ENCODE assay signal across 1 cellular context in genomic region chr6:6654599-6655575, GRCh38.
A peak's percentile ranks its signal among the peaks of the same experiment; 100 is the strongest.
TF ChIP-seq lines count a peak whose summit lies in the region.

No MANE protein-coding gene starts in this region.

TF ChIP-seq in K562, 482 proteins besides CTCF, POLR2A, EP300 and RAD21 (continued from another document and continues in another):
- TF ChIP-seq HINFP (tag; conservative IDR thresholded peaks at IDR 0.05; ENCODE audit: low read depth) (0 out of 2 replicates have a peak, but pooled peaks have one; percentile 12), MEF2A (IDR thresholded peaks at IDR 0.05; ENCODE audit: control insufficient read depth, low read depth, low read length) (peak; percentile 84), ZNF778 (CRISPR knock-in tag; IDR thresholded peaks at IDR 0.05) (no peak), TEAD4 (IDR thresholded peaks at IDR 0.05; ENCODE audit: low read length) (peak; percentile 28; the same call in 1 of the 2 replicates), TEAD4 (CRISPR knock-in tag; IDR thresholded peaks at IDR 0.05; ENCODE audit: borderline replicate concordance) (no peak), YY1 (IDR thresholded peaks at IDR 0.05; ENCODE audit: borderline replicate concordance in 1 of 3, control insufficient read depth in 1 of 3, extremely low read depth in 1 of 3, insufficient read depth in 3 of 3, insufficient read length in 1 of 3, insufficient replicate concordance in 2 of 3, low read depth in 1 of 3, low read length in 2 of 3) (no peak), CTCFL (IDR thresholded peaks at IDR 0.05; ENCODE audit: borderline replicate concordance, insufficient read depth, low read depth, low read length, poor library complexity, severe bottlenecking) (no peak), ZBTB49 (CRISPR knock-in tag; IDR thresholded peaks at IDR 0.05; ENCODE audit: borderline replicate concordance) (no peak), HOXB6 (CRISPR knock-in tag; IDR thresholded peaks at IDR 0.05; ENCODE audit: borderline replicate concordance) (0 out of 2 replicates have a peak, but pooled peaks have one; percentile 21), GABPA (tag; conservative IDR thresholded peaks at IDR 0.05; ENCODE audit: low read depth) (peak; percentile 65), CREB1 (IDR thresholded peaks at IDR 0.05) (no peak), CREB1 (CRISPR knock-in tag; IDR thresholded peaks at IDR 0.05) (0 out of 2 replicates have a peak, but pooled peaks have one; percentile 24), RREB1 (CRISPR knock-in tag; IDR thresholded peaks at IDR 0.05) (no peak), YBX1 (IDR thresholded peaks at IDR 0.05) (no peak), CCAR2 (IDR thresholded peaks at IDR 0.05; ENCODE audit: low read depth, low read length) (no peak), SAP30 (IDR thresholded peaks at IDR 0.05; ENCODE audit: borderline replicate concordance, insufficient read depth, low read depth, low read length, poor library complexity, severe bottlenecking) (no peak), HMG20A (CRISPR knock-in tag; conservative IDR thresholded peaks at IDR 0.05) (no peak), POLR2B (IDR thresholded peaks at IDR 0.05; ENCODE audit: low read depth, partially characterized antibody) (no peak), MAX (CRISPR knock-in tag; IDR thresholded peaks at IDR 0.05) (peak; percentile 50; the same call in 1 of the 2 replicates), SETDB1 (IDR thresholded peaks at IDR 0.05; ENCODE audit: low read length) (no peak), SREBF2 (CRISPR knock-in tag; IDR thresholded peaks at IDR 0.05) (no peak), TCF7 (IDR thresholded peaks at IDR 0.05; ENCODE audit: borderline replicate concordance) (no peak), MCM5 (IDR thresholded peaks at IDR 0.05; ENCODE audit: low read depth) (no peak), SMARCA4 (IDR thresholded peaks at IDR 0.05) (no peak), BMI1 (IDR thresholded peaks at IDR 0.05; ENCODE audit: low read length) (no peak), RHOXF2B (CRISPR knock-in tag; conservative IDR thresholded peaks at IDR 0.05) (peak; percentile 88; the same call in 1 of the 2 replicates), NKRF (IDR thresholded peaks at IDR 0.05; ENCODE audit: borderline replicate concordance) (no peak), NFE2L1 (tag; IDR thresholded peaks at IDR 0.05; ENCODE audit: borderline replicate concordance, low read depth) (no peak), TBP (optimal IDR thresholded peaks at IDR 0.05; ENCODE audit: low read depth, low read length) (no peak), HBP1 (CRISPR knock-in tag; IDR thresholded peaks at IDR 0.05) (no peak), ERF (CRISPR knock-in tag; IDR thresholded peaks at IDR 0.05) (0 out of 2 replicates have a peak, but pooled peaks have one; percentile 42), CBFB (CRISPR knock-in tag; IDR thresholded peaks at IDR 0.05) (no peak; the same call in 1 of the 2 replicates), CBX2 (IDR thresholded peaks at IDR 0.05; ENCODE audit: insufficient read depth, low read length, poor library complexity, severe bottlenecking) (no peak), SP2 (IDR thresholded peaks at IDR 0.05; ENCODE audit: extremely low read depth, low read depth, low read length, poor library complexity, severe bottlenecking) (no peak), MTA3 (IDR thresholded peaks at IDR 0.05; ENCODE audit: borderline replicate concordance) (no peak), CBFA2T2 (conservative IDR thresholded peaks at IDR 0.05) (no peak), SMC3 (conservative IDR thresholded peaks at IDR 0.05; ENCODE audit: insufficient read depth, low read depth, low read length) (no peak), COPS2 (conservative IDR thresholded peaks at IDR 0.05) (no peak)
- TF ChIP-seq, protein P1, sequence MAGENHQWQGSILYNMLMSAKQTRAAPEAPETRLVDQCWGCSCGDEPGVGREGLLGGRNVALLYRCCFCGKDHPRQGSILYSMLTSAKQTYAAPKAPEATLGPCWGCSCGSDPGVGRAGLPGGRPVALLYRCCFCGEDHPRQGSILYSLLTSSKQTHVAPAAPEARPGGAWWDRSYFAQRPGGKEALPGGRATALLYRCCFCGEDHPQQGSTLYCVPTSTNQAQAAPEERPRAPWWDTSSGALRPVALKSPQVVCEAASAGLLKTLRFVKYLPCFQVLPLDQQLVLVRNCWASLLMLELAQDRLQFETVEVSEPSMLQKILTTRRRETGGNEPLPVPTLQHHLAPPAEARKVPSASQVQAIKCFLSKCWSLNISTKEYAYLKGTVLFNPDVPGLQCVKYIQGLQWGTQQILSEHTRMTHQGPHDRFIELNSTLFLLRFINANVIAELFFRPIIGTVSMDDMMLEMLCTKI (IDR thresholded peaks at IDR 0.05; ENCODE audit: partially characterized antibody), result no peak
- TF ChIP-seq, protein P2, sequence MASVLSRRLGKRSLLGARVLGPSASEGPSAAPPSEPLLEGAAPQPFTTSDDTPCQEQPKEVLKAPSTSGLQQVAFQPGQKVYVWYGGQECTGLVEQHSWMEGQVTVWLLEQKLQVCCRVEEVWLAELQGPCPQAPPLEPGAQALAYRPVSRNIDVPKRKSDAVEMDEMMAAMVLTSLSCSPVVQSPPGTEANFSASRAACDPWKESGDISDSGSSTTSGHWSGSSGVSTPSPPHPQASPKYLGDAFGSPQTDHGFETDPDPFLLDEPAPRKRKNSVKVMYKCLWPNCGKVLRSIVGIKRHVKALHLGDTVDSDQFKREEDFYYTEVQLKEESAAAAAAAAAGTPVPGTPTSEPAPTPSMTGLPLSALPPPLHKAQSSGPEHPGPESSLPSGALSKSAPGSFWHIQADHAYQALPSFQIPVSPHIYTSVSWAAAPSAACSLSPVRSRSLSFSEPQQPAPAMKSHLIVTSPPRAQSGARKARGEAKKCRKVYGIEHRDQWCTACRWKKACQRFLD (CRISPR knock-in tag; IDR thresholded peaks at IDR 0.05), result peak; percentile 58; the same call in 1 of the 2 replicates
